ENCODE assay signal across 17 cellular contexts in the genomic region with DNA sequence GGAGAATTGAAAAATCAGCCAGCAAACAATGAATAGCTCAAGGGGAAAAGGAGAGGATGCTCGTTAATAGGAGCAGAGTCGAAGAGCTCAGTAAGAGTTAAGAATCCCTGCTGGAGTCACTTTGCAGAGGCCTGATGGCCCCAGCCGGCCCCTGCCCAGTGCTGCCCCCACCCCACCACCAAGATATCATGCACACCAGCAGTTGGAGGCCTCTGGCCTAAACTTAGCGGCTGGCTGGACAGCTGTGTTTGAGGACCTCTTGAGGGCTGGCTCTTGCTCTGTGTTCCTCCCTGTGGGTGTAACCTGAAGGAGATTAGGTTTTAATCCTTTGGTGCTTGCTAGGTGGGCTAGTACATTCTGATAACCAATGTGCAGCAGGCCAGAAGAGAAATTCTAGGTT.
DNase-seq lines count a peak whose midpoint lies in the region; ATAC-seq and TF ChIP-seq lines count a peak whose summit lies in the region.
"Had no signal": no experiment of that assay in that cellular context is flagged by ENCODE, and none has a peak within 500 bp of the region (broad histone marks: within the 10 kb centered on the region; RNA-seq: fewer than 3 reads in every experiment).

No MANE protein-coding gene starts in this region.

- CTCF ChIA-PET in IMR-90 (lab: Yijun Ruan, JAX) = interaction anchor here (1.1 to 2.2 kb wide), 3 partner anchors 8 to 18 kb away, joined by 3 to 11 read pairs (median 4); no protein-coding TSS in a partner anchor
- CTCF ChIA-PET in WTC11 (lab: Charles Lee) = interaction anchor here (0.9 to 1.4 kb wide), 4 partner anchors 69 to 244 kb away, joined by 3 to 5 read pairs (median 4); no protein-coding TSS in a partner anchor

- TF ChIP-seq CTCF in IMR-90 (conservative IDR thresholded peaks at IDR 0.05; ENCODE audit: low read depth, low read length) (no peak), WTC11 (IDR thresholded peaks at IDR 0.05) (no peak), smooth muscle cell (IDR thresholded peaks at IDR 0.05; ENCODE audit: borderline replicate concordance, insufficient read depth, poor library complexity, severe bottlenecking) (no peak)

- H2AFZ ChIP-seq in IMR-90 (replicated peaks; ENCODE audit: low read length, poor library complexity) = no peak overlapping the region
- no peak overlapping the region for H2AFZ ChIP-seq in smooth muscle cell (ENCODE audit: low read depth)

- no peak overlapping the region for H3K4me2 ChIP-seq in IMR-90 (ENCODE audit: low read depth, low read length)
- peak overlapping the region; percentile 69 for H3K4me2 ChIP-seq in smooth muscle cell

- no peak overlapping the region for H2BK120ac ChIP-seq in IMR-90 (ENCODE audit: low read depth, low read length)

- H3K9me1 ChIP-seq in IMR-90 (ENCODE audit: insufficient read depth, low read length) = peaks cover 9% of the 10 kb centered on the region

- no peaks in the 10 kb centered on the region for H3K36me3 Mint-ChIP-seq in WTC11

- H3K4me1 ChIP-seq in IMR-90 (ENCODE audit: control insufficient read depth, insufficient read depth, low read length) (peaks cover 13% of the 10 kb centered on the region), smooth muscle cell (ENCODE audit: low read depth) (peaks cover 27% of the 10 kb centered on the region)
- H3K4me1 ChIP-seq: pancreas had no signal

- H4K20me1 ChIP-seq in IMR-90 (ENCODE audit: insufficient read depth, low read length) = no peaks in the 10 kb centered on the region
- no peaks in the 10 kb centered on the region for H4K20me1 ChIP-seq in smooth muscle cell (ENCODE audit: low read depth)

- H3K79me1 ChIP-seq in IMR-90 (ENCODE audit: low read depth in 1 of 2, low read length in 2 of 2) = no peaks in the 10 kb centered on the region

- H2AK5ac ChIP-seq in IMR-90 (ENCODE audit: low read depth, low read length) = no peak overlapping the region

- H3K27ac ChIP-seq in IMR-90 (ENCODE audit: insufficient read depth, low read length) (peak overlapping the region; percentile 70; the same call in 1 of the 2 replicates), smooth muscle cell (ENCODE audit: low read depth) (peak overlapping the region; percentile 40)
- H3K27ac ChIP-seq: C4-2B, pancreas had no signal

- no peak overlapping the region; a peak in 1 of 4 replicates for H4K8ac ChIP-seq in IMR-90 (ENCODE audit: low read depth in 2 of 2, low read length in 2 of 2)

- H3K9me3 ChIP-seq in IMR-90 (ENCODE audit: control insufficient read depth, insufficient read depth, low read length) = no peaks in the 10 kb centered on the region
- H3K9me3 ChIP-seq in smooth muscle cell (replicated peaks; ENCODE audit: low read depth) = no peaks in the 10 kb centered on the region
- H3K9me3 ChIP-seq: pancreas had no signal

- no peaks in the 10 kb centered on the region for H3K27me3 Mint-ChIP-seq in WTC11 (ENCODE audit: low read depth)
- H3K27me3 Mint-ChIP-seq: activated naive CD8-positive, alpha-beta T cell treated with anti-CD3 and anti-CD28 coated beads, Interleukin-2, amount 10 ng/mL, durations not matched to agents 7 days and 5 days had no signal

- intact Hi-C loops in IMR-90 (cut with micrococcal nuclease) = loop anchor here (5.0 kb wide), 1 partner anchor 143 kb away; a partner anchor contains a TSS

- peak overlapping the region; percentile 17; the same call in 1 of the 3 replicates for H2BK15ac ChIP-seq in IMR-90 (ENCODE audit: low read depth, low read length)

- H2AK9ac ChIP-seq in IMR-90 (replicated peaks; ENCODE audit: low read depth, low read length, poor library complexity) = no peak overlapping the region

- no peak overlapping the region for H3K23ac ChIP-seq in IMR-90 (ENCODE audit: low read depth, low read length)

- peaks cover 8% of the 10 kb centered on the region for H3F3A ChIP-seq in smooth muscle cell (ENCODE audit: low read depth)

- no peaks in the 10 kb centered on the region for H3K9me3 Mint-ChIP-seq in WTC11
- H3K9me3 Mint-ChIP-seq: activated naive CD8-positive, alpha-beta T cell treated with anti-CD3 and anti-CD28 coated beads, Interleukin-2, amount 10 ng/mL, durations not matched to agents 7 days and 5 days had no signal

- no peak for TF ChIP-seq POLR2A in IMR-90 (IDR thresholded peaks at IDR 0.05; ENCODE audit: low read depth, low read length)

- ATAC-seq in IMR-90 (ENCODE audit: low read depth) (peak; percentile 46; the same call in 1 of the 2 replicates), WTC11 (peak; percentile 56), HG02938 (IDR thresholded peaks at IDR 0.05; ENCODE audit: unreplicated experiment) (no peak)

- H2BK20ac ChIP-seq in IMR-90 (ENCODE audit: low read depth, low read length) = peak overlapping the region; percentile 56

- H4K5ac ChIP-seq in IMR-90 (ENCODE audit: low read depth, low read length) = no peak overlapping the region

- H3K4me3 ChIP-seq in IMR-90 (ENCODE audit: insufficient read depth, low read depth, low read length) (no peak overlapping the region), smooth muscle cell (no peak overlapping the region)
- H3K4me3 ChIP-seq: pancreas had no signal

- POLR2A ChIA-PET in IMR-90 (lab: Charles Lee; ENCODE audit: unreplicated experiment) = interaction anchor here (0.6 kb wide), 1 partner anchor 1460 kb away, joined by 8 read pairs; no protein-coding TSS in a partner anchor
- POLR2A ChIA-PET in WTC11 (lab: Charles Lee) = no interaction called here

- H3K14ac ChIP-seq in IMR-90 (replicated peaks; ENCODE audit: low read depth, low read length) = peak overlapping the region; percentile 51; the same call in 1 of the 2 replicates

- peak overlapping the region; percentile 0; the same call in 1 of the 2 replicates for H3K18ac ChIP-seq in IMR-90 (ENCODE audit: low read depth, low read length)

- no CpG with 5 or more reads among the region's 4 CpGs for WGBS in IMR-90 (ENCODE audit: extremely low coverage in 2 of 2, insufficient read length in 1 of 2), 2 experiments
- WGBS in smooth muscle cell (ENCODE audit: low lambda C conversion rate) = 7% methylated on average over 4 of the region's 4 CpGs

- dilution Hi-C loops in IMR-90 (cut with HindIII; ENCODE audit: low sequenced_read_pairs, unreplicated experiment) = no loop called here

- H3K36me3 ChIP-seq in IMR-90 (ENCODE audit: control insufficient read depth, insufficient read depth, low read length) (no peaks in the 10 kb centered on the region), smooth muscle cell (ENCODE audit: low read depth) (no peaks in the 10 kb centered on the region)
- H3K36me3 ChIP-seq: pancreas had no signal

- no peak overlapping the region for H3K27ac Mint-ChIP-seq in WTC11
- H3K27ac Mint-ChIP-seq: activated naive CD8-positive, alpha-beta T cell treated with anti-CD3 and anti-CD28 coated beads, Interleukin-2, amount 10 ng/mL, durations not matched to agents 7 days and 5 days had no signal

- H3K9ac ChIP-seq in IMR-90 (ENCODE audit: low read depth, low read length) (peak overlapping the region; percentile 6; the same call in 1 of the 2 replicates), smooth muscle cell (ENCODE audit: low read depth) (no peak overlapping the region)

- in situ Hi-C loops in IMR-90 (cut with MboI; ENCODE audit: low sequenced_read_pairs) = no loop called here

- no TSS peak for BruUV-seq in IMR-90 (replicated peaks; lab: Mats Ljungman, UMichigan)

- H3K56ac ChIP-seq in IMR-90 (ENCODE audit: extremely low read depth, insufficient read depth, low read length) = no peak overlapping the region

- no peaks in the 10 kb centered on the region for H3K27me3 ChIP-seq in IMR-90 (ENCODE audit: control insufficient read depth, insufficient read depth, low read length)
- H3K27me3 ChIP-seq in smooth muscle cell (ENCODE audit: low read depth) = peaks cover 24% of the 10 kb centered on the region
- H3K27me3 ChIP-seq: pancreas had no signal

- TF ChIP-seq RAD21 in IMR-90 (IDR thresholded peaks at IDR 0.05; ENCODE audit: low read length) = no peak

- no peak overlapping the region for H3K4me3 Mint-ChIP-seq in WTC11
- H3K4me3 Mint-ChIP-seq: activated naive CD8-positive, alpha-beta T cell treated with anti-CD3 and anti-CD28 coated beads, Interleukin-2, amount 10 ng/mL, durations not matched to agents 7 days and 5 days had no signal

- no peaks in the 10 kb centered on the region for H3K79me2 ChIP-seq in smooth muscle cell (ENCODE audit: low read depth)

- H4K91ac ChIP-seq in IMR-90 (ENCODE audit: insufficient read depth, low read depth, low read length) = peak overlapping the region; percentile 16; the same call in 1 of the 2 replicates

- H3K4me1 Mint-ChIP-seq in WTC11 = peaks cover 49% of the 10 kb centered on the region

- DNase-seq in IMR-90 (no peak), WTC11 (ENCODE audit: low spot score) (no peak), islet precursor cell (peak; percentile 77), smooth muscle cell (lab: John Stamatoyannopoulos, UW; ENCODE audit: unreplicated experiment) (no peak), GF-D8 (lab: John Stamatoyannopoulos, UW) (no peak), NCI-H748 treated with DMSO at 0.1 percent for 48 hours (lab: John Stamatoyannopoulos, UW) (no peak)
- no peak for DNase-seq in central memory CD4-positive, alpha-beta T cell
- DNase-seq: activated naive CD8-positive, alpha-beta T cell treated with anti-CD3 and anti-CD28 coated beads, Interleukin-2, amount 10 ng/mL, durations not matched to agents 7 days and 5 days; GDM1; KBM-7; kidney; NCI-H2107; pancreas; stimulated activated CD4-positive, alpha-beta T cell treated with anti-CD3 and anti-CD28 coated beads, Interleukin-1b, Interleukin-23, amount 100 ng/mL, for 48 hours; stimulated activated naive CD4-positive, alpha-beta T cell had no signal

- peak overlapping the region; percentile 70 for H3K4ac ChIP-seq in IMR-90 (ENCODE audit: low read depth, low read length)

- H2BK5ac ChIP-seq in IMR-90 (ENCODE audit: low read depth, low read length, poor library complexity, severe bottlenecking) = peak overlapping the region; percentile 7

TF ChIP-seq in IMR-90, 13 proteins besides CTCF, POLR2A, EP300 and RAD21 (continues in another document):
- no peak for TF ChIP-seq SMC3 (IDR thresholded peaks at IDR 0.05; ENCODE audit: low read depth, low read length)
- TF ChIP-seq MAZ (IDR thresholded peaks at IDR 0.05; ENCODE audit: borderline replicate concordance, low read depth, low read length) = no peak
- TF ChIP-seq MAFK (IDR thresholded peaks at IDR 0.05; ENCODE audit: low read depth, low read length) = no peak
